In the genomic region with DNA sequence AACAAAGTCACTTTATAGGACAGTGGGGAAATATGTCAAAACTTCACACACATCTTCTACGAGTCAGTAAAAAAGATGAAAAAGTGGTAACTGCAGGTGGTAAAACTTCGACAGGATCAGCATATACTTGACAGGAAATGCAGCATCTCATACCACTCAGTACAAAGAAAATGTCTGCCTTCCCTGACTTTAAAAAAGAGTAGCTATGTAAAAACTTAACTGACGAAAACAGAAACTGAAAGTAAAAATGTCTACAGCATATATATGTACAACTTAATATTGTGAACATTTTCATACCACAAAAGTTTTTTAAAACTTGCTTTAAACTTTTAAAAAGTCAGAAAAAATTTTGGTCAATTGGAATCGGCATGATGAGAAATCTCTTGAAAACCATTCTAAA, we compare ENCODE assay signal across 8 cellular contexts. TPM values are rescaled to one million over a fixed set of nuclear protein-coding genes. Genes with fewer than 3 reads are reported as not detected.
DNase-seq lines count a peak whose midpoint lies in the region; TF ChIP-seq lines count a peak whose summit lies in the region.

No MANE protein-coding gene starts in this region.

- no peak for TF ChIP-seq CTCF in astrocyte of the spinal cord (IDR thresholded peaks at IDR 0.05; ENCODE audit: low read depth, low read length)
- no peak for TF ChIP-seq CTCF in lower leg skin (IDR thresholded peaks at IDR 0.05)
- TF ChIP-seq CTCF in uterus (IDR thresholded peaks at IDR 0.05) = no peak

- TF ChIP-seq POLR2A in lower leg skin (IDR thresholded peaks at IDR 0.05) = no peak
- TF ChIP-seq POLR2A in uterus (IDR thresholded peaks at IDR 0.05) = no peak

- H3K36me3 ChIP-seq in ES-I3 (ENCODE audit: insufficient read depth, low read length) (peaks cover 5% of the 10 kb centered on the region; the same call in 1 of the 2 replicates), uterus (no peaks in the 10 kb centered on the region)

- H3K4me1 ChIP-seq in ES-I3 (ENCODE audit: insufficient read depth, low read length) = no peaks in the 10 kb centered on the region; the same call in 1 of the 2 replicates
- H3K4me1 ChIP-seq in uterus = peaks cover 0 to 16% of the 10 kb centered on the region in 2 donors

- H3K27ac ChIP-seq in uterus = peak overlapping the region in 1 of 2 donors; percentile 64

- in situ Hi-C loops in astrocyte of the spinal cord (cut with HindIII; ENCODE audit: low sequenced_read_pairs) = no loop called here

- peak; percentile 6 for DNase-seq in LHCN-M2 (ENCODE audit: low read depth)
- peak; percentile 42 for DNase-seq in astrocyte of the spinal cord (ENCODE audit: low read depth, low spot score)
- no peak for DNase-seq in lower leg skin (ENCODE audit: low spot score in 2 of 2)
- DNase-seq in uterus = no peak
- DNase-seq in NCI-H187 treated with DMSO at 0.1 percent for 48 hours (lab: John Stamatoyannopoulos, UW) = no peak
- no peak for DNase-seq in activated CD4-positive, CD25-positive, alpha-beta regulatory T cell treated with anti-CD3 and anti-CD28 coated beads, Interleukin-2, amount 50 U/mL, for 72 hours
- no peak for DNase-seq in cortex of kidney (lab: John Stamatoyannopoulos, UW)

- H3K4me3 ChIP-seq in astrocyte of the spinal cord (ENCODE audit: low read depth, low read length) = peak overlapping the region; percentile 87
- peak overlapping the region; percentile 90 for H3K4me3 ChIP-seq in lower leg skin (ENCODE audit: low read depth, poor library complexity, severe bottlenecking)
- peak overlapping the region; percentile 80 to 90 for H3K4me3 ChIP-seq in uterus

- H3K9me3 ChIP-seq in ES-I3 (ENCODE audit: control insufficient read depth, insufficient read depth, low read length) (no peaks in the 10 kb centered on the region), uterus (no peaks in the 10 kb centered on the region)

- WGBS in lower leg skin, 2 donors = 2 to 5% methylated on average over 4 of the region's 4 CpGs

- intact Hi-C loops in lower leg skin (cut with DNase I; ENCODE audit: low total_unique reads) (no loop called here), uterus (cut with DNase I; ENCODE audit: low total_unique reads) (loop anchor here (10.0 kb wide), 1 partner anchor 59 kb away; a partner anchor contains a TSS)

- H3K27me3 ChIP-seq in uterus = no peaks in the 10 kb centered on the region

- H3K9ac ChIP-seq in ES-I3 (ENCODE audit: low read depth, low read length) = peak overlapping the region; percentile 95

RNA-seq across cellular contexts. Expression of a gene that starts 0.9 kb away (rescaled TPM):
- total RNA-seq in LHCN-M2 (2014; rRNA removed) (46.8 and 47.8 TPM in 2 replicates), lower leg skin (10 to 100 TPM; 24.6 to 46.6 (median 30.2) TPM), uterus (10 to 100 TPM; 12.6 to 65.8 (median 40.7) TPM)
- 93.3 TPM for polyA plus RNA-seq in LHCN-M2 (2012)

RNA-seq across cellular contexts. Expression of a gene that starts 27.7 kb away (rescaled TPM):
- total RNA-seq in LHCN-M2 (2014; rRNA removed) (9.4 and 18.1 TPM in 2 replicates), lower leg skin (10 to 100 TPM; 29.8 to 53.1 (median 39.5) TPM), uterus (10 to 100 TPM; 20.2 to 43.4 (median 27.9) TPM)
- polyA plus RNA-seq in LHCN-M2 (2012) = 38.8 TPM

RNA-seq across cellular contexts. Expression of a gene that starts 41.0 kb away (rescaled TPM):
- 0.06 and 0.34 TPM in 2 replicates for total RNA-seq in LHCN-M2 (2014; rRNA removed)
- 0.40 TPM for polyA plus RNA-seq in LHCN-M2 (2012)
- 1 to 10 TPM in 1 of 4 donors, under 1 TPM in 2, not detected in 1; 0.27 to 1.8 (median 0.38) TPM for total RNA-seq in lower leg skin
- 1 to 10 TPM in 3 of 4 donors, under 1 TPM in 1; 0.48 to 5.9 (median 2.3) TPM for total RNA-seq in uterus

RNA-seq across cellular contexts. Expression of a gene that starts 58.3 kb away (rescaled TPM):
- total RNA-seq in LHCN-M2 (2014; rRNA removed) (6.2 and 6.4 TPM in 2 replicates), lower leg skin (1 to 10 TPM; 4.3 to 7.8 (median 4.8) TPM), uterus (1 to 10 TPM; 4.1 to 6.7 (median 4.7) TPM)
- polyA plus RNA-seq in LHCN-M2 (2012) = 2.4 TPM

Comparison
In these comparisons a context has a peak if more than half of its experiments do, and no peak if none do; other contexts are left out.
1. DNase-seq: peak in LHCN-M2 (single experiment) and astrocyte of the spinal cord (single experiment); none in lower leg skin (0 of 2), uterus (0 of 2), NCI-H187 treated with DMSO at 0.1 percent for 48 hours (single experiment), activated CD4-positive, CD25-positive, alpha-beta regulatory T cell treated with anti-CD3 and anti-CD28 coated beads, Interleukin-2, amount 50 U/mL, for 72 hours (single experiment) and cortex of kidney (single experiment).
2. Peak in every context shown above with its lines, with median percentiles within 50 percentile points of each other: H3K4me3 ChIP-seq.